17 cellular contexts compared by ENCODE assay signal in genomic region chr4:151851354-151851753, GRCh38.
DNase-seq lines count a peak whose midpoint lies in the region; ATAC-seq and TF ChIP-seq lines count a peak whose summit lies in the region.
"Had no signal": no experiment of that assay in that cellular context is flagged by ENCODE, and none has a peak within 500 bp of the region (broad histone marks: within the 10 kb centered on the region; RNA-seq: fewer than 3 reads in every experiment).

No MANE protein-coding gene starts in this region.

- no peaks in the 10 kb centered on the region for H3K27me3 Mint-ChIP-seq in HFFc6 (ENCODE audit: insufficient read depth)
- no peaks in the 10 kb centered on the region for H3K27me3 Mint-ChIP-seq in activated T-helper 17 cell treated with anti-CD3 and anti-CD28 coated beads, Interleukin-2, amount 50 U/mL, for 72 hours
- H3K27me3 Mint-ChIP-seq in activated CD8-positive, alpha-beta T cell treated with anti-CD3 and anti-CD28 coated beads, Interleukin-2, amount 10 ng/mL, durations not matched to agents 7 days and 5 days (ENCODE audit: low read depth), result peaks cover 4% of the 10 kb centered on the region
- H3K27me3 Mint-ChIP-seq: CD4-positive, alpha-beta T cell had no signal

- H2AFZ ChIP-seq in GM23248, result no peak overlapping the region

- H3K9me3 Mint-ChIP-seq in HFFc6, result no peaks in the 10 kb centered on the region
- no peaks in the 10 kb centered on the region for H3K9me3 Mint-ChIP-seq in activated T-helper 17 cell treated with anti-CD3 and anti-CD28 coated beads, Interleukin-2, amount 50 U/mL, for 72 hours
- H3K9me3 Mint-ChIP-seq in activated CD8-positive, alpha-beta T cell treated with anti-CD3 and anti-CD28 coated beads, Interleukin-2, amount 10 ng/mL, durations not matched to agents 7 days and 5 days (ENCODE audit: insufficient read depth), result peaks cover 4% of the 10 kb centered on the region
- H3K9me3 Mint-ChIP-seq: CD4-positive, alpha-beta T cell had no signal

- H4K20me1 ChIP-seq in GM23248 (ENCODE audit: insufficient read depth), result no peaks in the 10 kb centered on the region

- DNase-seq in GM23248 (peak; percentile 7), HFFc6 (no peak), tibial artery (no peak), sciatic nerve (ENCODE audit: low spot score) (no peak)
- DNase-seq in activated CD8-positive, alpha-beta T cell treated with anti-CD3 and anti-CD28 coated beads, Interleukin-2, amount 10 ng/mL, durations not matched to agents 7 days and 5 days, result no peak
- DNase-seq: AML-193; CD4-positive, alpha-beta T cell; DMS153; DMS79; GDM1; IMR-90 had no signal

- peaks cover 42% of the 10 kb centered on the region for H3K4me1 Mint-ChIP-seq in HFFc6 (ENCODE audit: low read depth)
- no peaks in the 10 kb centered on the region for H3K4me1 Mint-ChIP-seq in activated T-helper 17 cell treated with anti-CD3 and anti-CD28 coated beads, Interleukin-2, amount 50 U/mL, for 72 hours
- no peaks in the 10 kb centered on the region for H3K4me1 Mint-ChIP-seq in activated CD8-positive, alpha-beta T cell treated with anti-CD3 and anti-CD28 coated beads, Interleukin-2, amount 10 ng/mL, durations not matched to agents 7 days and 5 days (ENCODE audit: low read depth)

- no peaks in the 10 kb centered on the region for H3K9me2 ChIP-seq in GM23248 (ENCODE audit: insufficient read depth)

- CTCF ChIA-PET in activated CD8-positive, alpha-beta T cell treated with anti-CD3 and anti-CD28 coated beads, Interleukin-2, amount 10 ng/mL, durations not matched to agents 7 days and 5 days (lab: Charles Lee), result no interaction called here

- ATAC-seq in activated T-helper 17 cell treated with anti-CD3 and anti-CD28 coated beads, Interleukin-2, amount 50 U/mL, for 72 hours (replicated peaks), result no peak
- ATAC-seq in activated CD8-positive, alpha-beta T cell treated with anti-CD3 and anti-CD28 coated beads, Interleukin-2, amount 10 ng/mL, durations not matched to agents 7 days and 5 days, result no peak
- ATAC-seq in sciatic nerve, result no peak
- ATAC-seq: GM23338, K562 had no signal

- no peak overlapping the region for H3K4me3 Mint-ChIP-seq in HFFc6
- H3K4me3 Mint-ChIP-seq in activated T-helper 17 cell treated with anti-CD3 and anti-CD28 coated beads, Interleukin-2, amount 50 U/mL, for 72 hours, result no peak overlapping the region
- H3K4me3 Mint-ChIP-seq in activated CD8-positive, alpha-beta T cell treated with anti-CD3 and anti-CD28 coated beads, Interleukin-2, amount 10 ng/mL, durations not matched to agents 7 days and 5 days, result no peak overlapping the region
- H3K4me3 Mint-ChIP-seq: CD4-positive, alpha-beta T cell; GM23338 had no signal

- no peak overlapping the region for H3K9ac ChIP-seq in GM23248

- no peak overlapping the region for H3K27ac ChIP-seq in GM23248
- peak overlapping the region; percentile 57 for H3K27ac ChIP-seq in cingulate gyrus (ENCODE audit: low read depth, low read length)
- H3K27ac ChIP-seq in tibial artery, result peak overlapping the region; percentile 19 to 28
- H3K27ac ChIP-seq: C4-2B, HL-60 had no signal

- H3K36me3 Mint-ChIP-seq in HFFc6 (ENCODE audit: low read depth), result no peaks in the 10 kb centered on the region
- no peaks in the 10 kb centered on the region for H3K36me3 Mint-ChIP-seq in activated T-helper 17 cell treated with anti-CD3 and anti-CD28 coated beads, Interleukin-2, amount 50 U/mL, for 72 hours (ENCODE audit: low read depth)
- H3K36me3 Mint-ChIP-seq in activated CD8-positive, alpha-beta T cell treated with anti-CD3 and anti-CD28 coated beads, Interleukin-2, amount 10 ng/mL, durations not matched to agents 7 days and 5 days (ENCODE audit: low read depth), result no peaks in the 10 kb centered on the region

- H3K36me3 ChIP-seq in GM23248 (ENCODE audit: low read depth) (no peaks in the 10 kb centered on the region), tibial artery (no peaks in the 10 kb centered on the region)

- WGBS in GM23248 (ENCODE audit: low coverage in 1 of 2, low lambda C conversion rate in 2 of 2, missing lambda C conversion rate in 2 of 2), 2 experiments, result 91 to 95% methylated on average over 2 of the region's 2 CpGs

- H3K9me3 ChIP-seq in GM23248 (ENCODE audit: low read depth) (no peaks in the 10 kb centered on the region), tibial artery (no peaks in the 10 kb centered on the region)

- intact Hi-C loops in tibial artery (cut with DNase I; ENCODE audit: low total_unique reads), result no loop called here
- intact Hi-C loops in sciatic nerve (cut with DNase I), result no loop called here

- H3F3A ChIP-seq in GM23248 (ENCODE audit: insufficient read depth), result peaks cover 11% of the 10 kb centered on the region

- H3K4me1 ChIP-seq in GM23248 (ENCODE audit: insufficient read depth), result peaks cover 14% of the 10 kb centered on the region
- H3K4me1 ChIP-seq in tibial artery, result no peaks in the 10 kb centered on the region

- TF ChIP-seq CTCF in HFFc6 (IDR thresholded peaks at IDR 0.05), result no peak
- TF ChIP-seq CTCF in tibial artery (IDR thresholded peaks at IDR 0.05), result no peak

- in situ Hi-C loops in GM23248 (cut with MboI), result no loop called here

- H3K79me2 ChIP-seq in GM23248 (ENCODE audit: insufficient read depth), result no peaks in the 10 kb centered on the region

- POLR2A ChIA-PET in activated CD8-positive, alpha-beta T cell treated with anti-CD3 and anti-CD28 coated beads, Interleukin-2, amount 10 ng/mL, durations not matched to agents 7 days and 5 days (lab: Charles Lee), result no interaction called here

- H3K27me3 ChIP-seq in GM23248 (replicated peaks; ENCODE audit: insufficient read depth) (no peaks in the 10 kb centered on the region), tibial artery (no peaks in the 10 kb centered on the region)

- peak overlapping the region; percentile 62; the same call in 1 of the 2 replicates for H3K27ac Mint-ChIP-seq in HFFc6
- H3K27ac Mint-ChIP-seq in activated T-helper 17 cell treated with anti-CD3 and anti-CD28 coated beads, Interleukin-2, amount 50 U/mL, for 72 hours, result no peak overlapping the region
- no peak overlapping the region for H3K27ac Mint-ChIP-seq in activated CD8-positive, alpha-beta T cell treated with anti-CD3 and anti-CD28 coated beads, Interleukin-2, amount 10 ng/mL, durations not matched to agents 7 days and 5 days
- H3K27ac Mint-ChIP-seq: CD4-positive, alpha-beta T cell; GM23338 had no signal

- H3K4me2 ChIP-seq in GM23248 (ENCODE audit: unreplicated experiment), result peak overlapping the region; percentile 29
- H3K4me2 ChIP-seq: GM23338 had no signal

- H3K4me3 ChIP-seq in GM23248, result no peak overlapping the region
- no peak overlapping the region for H3K4me3 ChIP-seq in tibial artery
- H3K4me3 ChIP-seq: GM23338, K562 had no signal
